9 cellular contexts compared by ENCODE assay signal in the genomic region with DNA sequence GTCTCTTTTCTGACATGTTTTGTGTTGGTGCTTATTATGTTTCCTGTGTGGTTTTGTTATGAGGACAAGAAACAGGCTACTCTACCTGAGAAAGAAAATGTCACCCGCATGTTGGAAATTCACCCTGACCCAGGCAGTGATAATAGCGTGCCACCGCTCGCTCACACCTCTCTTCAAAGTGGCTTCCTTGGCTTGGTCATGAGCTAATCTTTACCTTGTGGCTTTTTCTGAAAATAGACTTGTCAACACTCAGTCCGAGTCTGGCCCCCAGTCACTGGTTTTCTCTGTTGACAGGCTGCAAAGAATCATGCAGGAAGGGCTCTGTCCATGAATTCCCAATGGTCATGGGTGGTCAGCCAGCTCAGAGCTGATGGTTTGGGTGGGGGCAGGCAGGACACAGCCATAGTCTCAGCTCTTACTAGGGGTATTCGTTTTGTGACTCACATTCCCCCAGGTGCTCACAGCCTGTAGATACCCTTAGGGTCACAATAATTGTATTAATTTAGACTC.
DNase-seq lines count a peak whose midpoint lies in the region; ATAC-seq lines count a peak whose summit lies in the region.
"Had no signal": no experiment of that assay in that cellular context is flagged by ENCODE, and none has a peak within 500 bp of the region (broad histone marks: within the 10 kb centered on the region; RNA-seq: fewer than 3 reads in every experiment).

No MANE protein-coding gene starts in this region.

- no peaks in the 10 kb centered on the region for H3K27me3 ChIP-seq in H7 (ENCODE audit: control insufficient read depth, insufficient read depth, low read length)

- peak overlapping the region; percentile 98 for H3K27ac Mint-ChIP-seq in activated CD8-positive, alpha-beta memory T cell treated with anti-CD3 and anti-CD28 coated beads, Interleukin-2, amount 10 ng/mL, durations not matched to agents 7 days and 5 days
- peak overlapping the region; percentile 69 to 84 for H3K27ac Mint-ChIP-seq in T-cell
- no peak overlapping the region for H3K27ac Mint-ChIP-seq in stimulated activated naive B cell treated with anti-CD40 and anti-IgM and Interleukin-4, amounts not matched to agents 10 μg/mL and 1 μg/mL and 100 μg/mL, for 72 hours

- H3K27me3 Mint-ChIP-seq in activated CD8-positive, alpha-beta memory T cell treated with anti-CD3 and anti-CD28 coated beads, Interleukin-2, amount 10 ng/mL, durations not matched to agents 7 days and 5 days: no peaks in the 10 kb centered on the region
- H3K27me3 Mint-ChIP-seq in T-cell: no peaks in the 10 kb centered on the region
- peaks cover 4 to 5% of the 10 kb centered on the region in 2 donors for H3K27me3 Mint-ChIP-seq in stimulated activated naive B cell treated with anti-CD40 and anti-IgM and Interleukin-4, amounts not matched to agents 10 μg/mL and 1 μg/mL and 100 μg/mL, for 72 hours

- no peaks in the 10 kb centered on the region for H3K36me3 ChIP-seq in H7 (replicated peaks; ENCODE audit: control insufficient read depth, insufficient read depth, low read length)

- DNase-seq in activated CD8-positive, alpha-beta memory T cell treated with anti-CD3 and anti-CD28 coated beads, Interleukin-2, amount 10 ng/mL, durations not matched to agents 7 days and 5 days: peak; percentile 86
- DNase-seq in activated CD8-positive, alpha-beta memory T cell treated with anti-CD3 and anti-CD28 coated beads, Interleukin-2, amount 50 U/mL, for 48 hours: no peak
- DNase-seq in T-cell (peak in 1 of 34 experiments; percentile 16), renal cortical epithelial cell (ENCODE audit: low read depth) (peak; percentile 64), kidney glomerular epithelial cell (lab: John Stamatoyannopoulos, UW) (no peak), H7 (no peak)
- no peak for DNase-seq in stimulated activated naive B cell treated with anti-CD40 and anti-IgM and Interleukin-4, amounts not matched to agents 10 μg/mL and 1 μg/mL and 100 μg/mL, for 72 hours

- H3K4me1 Mint-ChIP-seq in activated CD8-positive, alpha-beta memory T cell treated with anti-CD3 and anti-CD28 coated beads, Interleukin-2, amount 10 ng/mL, durations not matched to agents 7 days and 5 days: peaks cover 81% of the 10 kb centered on the region
- peaks cover 18 to 49% (median 47%) of the 10 kb centered on the region in 3 donors for H3K4me1 Mint-ChIP-seq in T-cell
- H3K4me1 Mint-ChIP-seq in stimulated activated naive B cell treated with anti-CD40 and anti-IgM and Interleukin-4, amounts not matched to agents 10 μg/mL and 1 μg/mL and 100 μg/mL, for 72 hours: peaks cover 1 to 6% of the 10 kb centered on the region in 2 donors

- H3K36me3 Mint-ChIP-seq in activated CD8-positive, alpha-beta memory T cell treated with anti-CD3 and anti-CD28 coated beads, Interleukin-2, amount 10 ng/mL, durations not matched to agents 7 days and 5 days: peaks cover 16% of the 10 kb centered on the region
- peaks cover 29% of the 10 kb centered on the region for H3K36me3 Mint-ChIP-seq in T-cell
- no peaks in the 10 kb centered on the region for H3K36me3 Mint-ChIP-seq in stimulated activated naive B cell treated with anti-CD40 and anti-IgM and Interleukin-4, amounts not matched to agents 10 μg/mL and 1 μg/mL and 100 μg/mL, for 72 hours

- POLR2A ChIA-PET in T-cell (lab: Charles Lee): interaction anchor here in 1 of 2 donors (0.7 kb wide), 1 partner anchor 351 kb away, joined by 7 read pairs; no protein-coding TSS in a partner anchor

- peak overlapping the region; percentile 33 for H3K4me3 Mint-ChIP-seq in activated CD8-positive, alpha-beta memory T cell treated with anti-CD3 and anti-CD28 coated beads, Interleukin-2, amount 10 ng/mL, durations not matched to agents 7 days and 5 days
- H3K4me3 Mint-ChIP-seq in T-cell: no peak overlapping the region
- H3K4me3 Mint-ChIP-seq in stimulated activated naive B cell treated with anti-CD40 and anti-IgM and Interleukin-4, amounts not matched to agents 10 μg/mL and 1 μg/mL and 100 μg/mL, for 72 hours: no peak overlapping the region

- no peaks in the 10 kb centered on the region for H3K9me3 Mint-ChIP-seq in activated CD8-positive, alpha-beta memory T cell treated with anti-CD3 and anti-CD28 coated beads, Interleukin-2, amount 10 ng/mL, durations not matched to agents 7 days and 5 days (ENCODE audit: low read depth)
- no peaks in the 10 kb centered on the region for H3K9me3 Mint-ChIP-seq in T-cell
- no peaks in the 10 kb centered on the region for H3K9me3 Mint-ChIP-seq in stimulated activated naive B cell treated with anti-CD40 and anti-IgM and Interleukin-4, amounts not matched to agents 10 μg/mL and 1 μg/mL and 100 μg/mL, for 72 hours

- CTCF ChIA-PET in activated CD8-positive, alpha-beta memory T cell treated with anti-CD3 and anti-CD28 coated beads, Interleukin-2, amount 10 ng/mL, durations not matched to agents 7 days and 5 days (lab: Charles Lee): interaction anchor here (0.6 to 2.1 kb wide), 8 partner anchors 9 to 1155 kb away, joined by 3 to 12 read pairs (median 4); no protein-coding TSS in a partner anchor
- CTCF ChIA-PET in T-cell (lab: Charles Lee): interaction anchor here in 1 of 2 donors (0.6 to 1.9 kb wide), 3 partner anchors 15 to 986 kb away, joined by 3 to 4 read pairs (median 3); no protein-coding TSS in a partner anchor

- H3K4me3 ChIP-seq in H7 (ENCODE audit: insufficient read depth, low read depth, low read length): no peak overlapping the region
- H3K4me3 ChIP-seq: K562 had no signal

- ATAC-seq in activated CD8-positive, alpha-beta memory T cell treated with anti-CD3 and anti-CD28 coated beads, Interleukin-2, amount 10 ng/mL, durations not matched to agents 7 days and 5 days: peak; percentile 82
- ATAC-seq in HG02588 (IDR thresholded peaks at IDR 0.05; ENCODE audit: unreplicated experiment) (peak; percentile 64), T-cell (replicated peaks in 1 of 4) (peak; percentile 14 to 62 (median 37))
- no peak for ATAC-seq in stimulated activated naive B cell treated with anti-CD40 and anti-IgM and Interleukin-4, amounts not matched to agents 10 μg/mL and 1 μg/mL and 100 μg/mL, for 72 hours (replicated peaks)
- ATAC-seq: K562 had no signal

Comparison
In these comparisons a context has a peak if more than half of its experiments do, and no peak if none do; other contexts are left out.
1. DNase-seq: peak in activated CD8-positive, alpha-beta memory T cell treated with anti-CD3 and anti-CD28 coated beads, Interleukin-2, amount 10 ng/mL, durations not matched to agents 7 days and 5 days (single experiment) and renal cortical epithelial cell (single experiment); none in activated CD8-positive, alpha-beta memory T cell treated with anti-CD3 and anti-CD28 coated beads, Interleukin-2, amount 50 U/mL, for 48 hours (single experiment), stimulated activated naive B cell treated with anti-CD40 and anti-IgM and Interleukin-4, amounts not matched to agents 10 μg/mL and 1 μg/mL and 100 μg/mL, for 72 hours (single experiment), kidney glomerular epithelial cell (single experiment) and H7 (single experiment).
2. ATAC-seq: peak in activated CD8-positive, alpha-beta memory T cell treated with anti-CD3 and anti-CD28 coated beads, Interleukin-2, amount 10 ng/mL, durations not matched to agents 7 days and 5 days (single experiment), HG02588 (single experiment) and T-cell (4 of 4); none in stimulated activated naive B cell treated with anti-CD40 and anti-IgM and Interleukin-4, amounts not matched to agents 10 μg/mL and 1 μg/mL and 100 μg/mL, for 72 hours (0 of 2).